In the genomic region with DNA sequence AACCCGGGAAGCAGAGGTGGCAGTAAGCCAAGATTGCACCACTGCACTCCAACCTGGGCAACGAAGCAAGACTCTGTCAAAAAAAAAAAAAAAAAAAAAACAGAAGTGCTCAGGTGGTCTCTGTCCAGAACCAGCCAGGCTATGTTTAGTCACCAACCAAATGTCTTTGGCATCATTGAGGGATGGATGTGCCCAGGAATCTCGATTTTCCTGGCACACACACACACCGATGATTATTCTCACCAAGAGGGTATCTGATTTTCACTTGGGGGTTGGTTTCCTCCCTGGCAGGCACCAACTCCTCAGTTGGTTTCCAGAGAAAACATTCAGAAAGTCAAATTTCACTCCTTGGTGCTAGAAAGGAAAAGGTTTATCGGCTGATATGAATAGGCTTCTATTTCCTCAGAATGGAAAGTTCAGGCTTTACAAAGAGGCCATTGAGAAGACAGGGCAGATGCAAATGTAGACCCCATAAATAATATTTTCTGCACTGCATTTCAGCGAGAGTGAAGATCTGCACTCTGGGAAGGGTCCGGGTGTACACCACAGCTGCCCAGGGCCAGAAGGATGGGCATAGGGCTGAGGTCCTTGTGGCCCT, we compare ENCODE assay signal across 21 cellular contexts.
DNase-seq lines count a peak whose midpoint lies in the region; ATAC-seq, FAIRE-seq and TF ChIP-seq lines count a peak whose summit lies in the region.
"Had no signal": no experiment of that assay in that cellular context is flagged by ENCODE, and none has a peak within 500 bp of the region (broad histone marks: within the 10 kb centered on the region; RNA-seq: fewer than 3 reads in every experiment).

No MANE protein-coding gene starts in this region.

- peaks cover 0 to 3% (median 0%) of the 10 kb centered on the region in 5 experiments for H3K9me3 Mint-ChIP-seq in brain
- H3K9me3 Mint-ChIP-seq: CD4-positive, alpha-beta memory T cell had no signal

- no peak overlapping the region for H2AFZ ChIP-seq in HepG2 (ENCODE audit: low read length)

- 83% methylated on average over 7 of the region's 7 CpGs for WGBS in sigmoid colon, 2 donors
- WGBS in HepG2 (ENCODE audit: low lambda C conversion rate): 85% methylated on average over 7 of the region's 7 CpGs
- WGBS in thyroid gland, 2 donors: 65 to 72% methylated on average over 7 of the region's 7 CpGs

- peak overlapping the region in 4 of 5 experiments; percentile 4 to 97 (median 83) for H3K27ac Mint-ChIP-seq in brain
- H3K27ac Mint-ChIP-seq: CD4-positive, alpha-beta memory T cell had no signal

- CTCF ChIA-PET in HepG2 (lab: Yijun Ruan, JAX; ENCODE audit: low intra/inter-chr PET ratio, low total read pairs): no interaction called here

- H3K36me3 Mint-ChIP-seq in brain: peaks cover 15% of the 10 kb centered on the region
- H3K36me3 Mint-ChIP-seq: CD4-positive, alpha-beta memory T cell had no signal

- BruUV-seq in HepG2 (replicated peaks; lab: Mats Ljungman, UMichigan): no TSS peak

- H3K9ac ChIP-seq in HepG2 (ENCODE audit: insufficient read depth, low read depth, low read length): no peak overlapping the region

- H3K27me3 Mint-ChIP-seq in brain: no peaks in the 10 kb centered on the region
- H3K27me3 Mint-ChIP-seq: CD4-positive, alpha-beta memory T cell had no signal

- TF ChIP-seq POLR2A in sigmoid colon (IDR thresholded peaks at IDR 0.05) (no peak), HepG2 (IDR thresholded peaks at IDR 0.05; ENCODE audit: insufficient read depth in 1 of 2, low read depth in 2 of 2, low read length in 2 of 2) (no peak), thyroid gland (IDR thresholded peaks at IDR 0.05) (no peak)

- in situ Hi-C loops in HepG2 (cut with HindIII; ENCODE audit: extremely low pct_ligation_motif_present, low pct_unique_long_range_greater_than_20kb): no loop called here

- POLR2A ChIA-PET in HepG2 (lab: Yijun Ruan, JAX): interaction anchor here (0.7 kb wide), 1 partner anchor 365 kb away, joined by 4 read pairs; no protein-coding TSS in a partner anchor

- TF ChIP-seq RAD21 in HepG2 (CRISPR knock-in tag; IDR thresholded peaks at IDR 0.05): no peak

- no peak overlapping the region for H3K4me2 ChIP-seq in HepG2 (ENCODE audit: low read depth, low read length)

- peaks cover 24% of the 10 kb centered on the region for H3K36me3 ChIP-seq in left ventricle myocardium inferior
- H3K36me3 ChIP-seq in sigmoid colon: peaks cover 0 to 32% (median 6%) of the 10 kb centered on the region in 4 donors
- H3K36me3 ChIP-seq in HepG2 (replicated peaks in 1 of 2; ENCODE audit: control insufficient read depth in 1 of 2, insufficient read depth in 2 of 2, low read length in 2 of 2): peaks cover 34 to 73% of the 10 kb centered on the region in 2 experiments
- no peaks in the 10 kb centered on the region for H3K36me3 ChIP-seq in thyroid gland

- ATAC-seq in left ventricle myocardium superior: peak; percentile 56
- no peak for ATAC-seq in HepG2
- ATAC-seq: HCT116, K562 had no signal

- H3K79me2 ChIP-seq in HepG2 (ENCODE audit: insufficient read depth, low read length): peaks cover 8% of the 10 kb centered on the region

- no peaks in the 10 kb centered on the region for H3K27me3 ChIP-seq in left ventricle myocardium inferior (ENCODE audit: low read depth)
- H3K27me3 ChIP-seq in sigmoid colon: no peaks in the 10 kb centered on the region
- H3K27me3 ChIP-seq in HepG2 (ENCODE audit: control insufficient read depth in 1 of 2, insufficient read depth in 2 of 2, low read length in 2 of 2): no peaks in the 10 kb centered on the region
- H3K27me3 ChIP-seq in thyroid gland: no peaks in the 10 kb centered on the region
- H3K27me3 ChIP-seq: SJCRH30 had no signal

- no peak overlapping the region for H3K4me3 ChIP-seq in left ventricle myocardium inferior
- H3K4me3 ChIP-seq in sigmoid colon: no peak overlapping the region
- H3K4me3 ChIP-seq in HepG2 (replicated peaks in 1 of 3; ENCODE audit: insufficient read depth in 1 of 3, low read depth in 2 of 3, low read length in 3 of 3): no peak overlapping the region
- no peak overlapping the region for H3K4me3 ChIP-seq in thyroid gland (replicated peaks in 1 of 3)
- H3K4me3 ChIP-seq: K562, SJCRH30 had no signal

- H4K20me1 ChIP-seq in HepG2 (ENCODE audit: insufficient read depth, low read length): peaks cover 9% of the 10 kb centered on the region

- no peak overlapping the region for H3K27ac ChIP-seq in left ventricle myocardium inferior (replicated peaks)
- H3K27ac ChIP-seq in sigmoid colon: no peak overlapping the region
- H3K27ac ChIP-seq in HepG2 (ENCODE audit: extremely low read length, insufficient read depth, low read length): no peak overlapping the region
- no peak overlapping the region for H3K27ac ChIP-seq in thyroid gland

- no peak for FAIRE-seq in HepG2 (lab: Jason Lieb, UNC)
- FAIRE-seq: GM12892, GM18507, K562 had no signal

- no peak for TF ChIP-seq EP300 in sigmoid colon (IDR thresholded peaks at IDR 0.05)
- TF ChIP-seq EP300 in HepG2 (IDR thresholded peaks at IDR 0.05; ENCODE audit: low read depth in 2 of 2, low read length in 2 of 2): no peak
- TF ChIP-seq EP300 in HepG2 (CRISPR knock-in tag; IDR thresholded peaks at IDR 0.05; ENCODE audit: borderline replicate concordance): no peak

- DNase-seq in left ventricle myocardium superior (no peak), left ventricle myocardium inferior (no peak), globus pallidus (ENCODE audit: low spot score) (peak; percentile 29), sigmoid colon (peak; percentile 18), HepG2 (ENCODE audit: low spot score) (no peak), SKM-1 treated with dmso at 0.1 percent for 144 hours (lab: John Stamatoyannopoulos, UW; ENCODE audit: unreplicated experiment) (no peak), thyroid gland (no peak)
- DNase-seq: Calu3; CD4-positive, alpha-beta memory T cell; EL; GOT3; NCI-H1105 treated with DMSO at 0.1 percent for 48 hours; NCI-H187; NCI-H2107; NCI-H510A; SJCRH30 had no signal

- H3K9me3 ChIP-seq in left ventricle myocardium inferior (replicated peaks): no peaks in the 10 kb centered on the region
- H3K9me3 ChIP-seq in sigmoid colon: no peaks in the 10 kb centered on the region
- no peaks in the 10 kb centered on the region for H3K9me3 ChIP-seq in HepG2 (ENCODE audit: low read length)
- no peaks in the 10 kb centered on the region for H3K9me3 ChIP-seq in thyroid gland
- H3K9me3 ChIP-seq: SJCRH30 had no signal

- H3K4me1 Mint-ChIP-seq in brain: peaks cover 34% of the 10 kb centered on the region
- H3K4me1 Mint-ChIP-seq: CD4-positive, alpha-beta memory T cell had no signal

- H3K4me1 ChIP-seq in left ventricle myocardium inferior (peaks cover 29% of the 10 kb centered on the region), sigmoid colon (no peaks in the 10 kb centered on the region), HepG2 (ENCODE audit: insufficient read depth, low read length) (peaks cover 9% of the 10 kb centered on the region; the same call in 1 of the 2 replicates), thyroid gland (peaks cover 0 to 10% of the 10 kb centered on the region in 2 donors)

- no peak for TF ChIP-seq CTCF in left ventricle myocardium inferior (IDR thresholded peaks at IDR 0.05; ENCODE audit: borderline replicate concordance)
- TF ChIP-seq CTCF in brain (conservative IDR thresholded peaks at IDR 0.05): no peak
- no peak for TF ChIP-seq CTCF in sigmoid colon (IDR thresholded peaks at IDR 0.05)
- TF ChIP-seq CTCF in HepG2 (CRISPR knock-in tag; IDR thresholded peaks at IDR 0.05): no peak
- no peak for TF ChIP-seq CTCF in thyroid gland (IDR thresholded peaks at IDR 0.05)

- H3K4me3 Mint-ChIP-seq in brain: peak overlapping the region in 1 of 5 experiments; percentile 32
- H3K4me3 Mint-ChIP-seq: CD4-positive, alpha-beta memory T cell had no signal

- intact Hi-C loops in left ventricle myocardium superior (cut with micrococcal nuclease) (no loop called here), left ventricle myocardium inferior (cut with micrococcal nuclease) (no loop called here), sigmoid colon (cut with DNase I) (no loop called here), HepG2 (cut with micrococcal nuclease; ENCODE audit: unreplicated experiment) (no loop called here), thyroid gland (cut with DNase I) (no loop called here)

TF ChIP-seq in HepG2, 621 proteins besides CTCF, POLR2A, EP300 and RAD21 (continues in another document):
- no peak for TF ChIP-seq ZXDC (CRISPR knock-in tag; IDR thresholded peaks at IDR 0.05)
- no peak for TF ChIP-seq CHCHD3 (CRISPR knock-in tag; IDR thresholded peaks at IDR 0.05)
- no peak for TF ChIP-seq ZSCAN12 (CRISPR knock-in tag; IDR thresholded peaks at IDR 0.05)
- no peak for TF ChIP-seq ZNF747 (CRISPR knock-in tag; IDR thresholded peaks at IDR 0.05; ENCODE audit: borderline replicate concordance)
- TF ChIP-seq FOXK1 (CRISPR knock-in tag; IDR thresholded peaks at IDR 0.05; ENCODE audit: borderline replicate concordance, low read depth): no peak
- TF ChIP-seq CENPX (CRISPR knock-in tag; IDR thresholded peaks at IDR 0.05): no peak
- TF ChIP-seq REPIN1 (CRISPR knock-in tag; IDR thresholded peaks at IDR 0.05; ENCODE audit: borderline replicate concordance, low read depth): no peak
- no peak for TF ChIP-seq ZNF83 (CRISPR knock-in tag; IDR thresholded peaks at IDR 0.05; ENCODE audit: borderline replicate concordance)
- TF ChIP-seq FOXA1 (IDR thresholded peaks at IDR 0.05): no peak
- TF ChIP-seq FOXA1 (CRISPR knock-in tag; IDR thresholded peaks at IDR 0.05): no peak

Comparison
In these comparisons a context has a peak if more than half of its experiments do, and no peak if none do; other contexts are left out.
1. DNase-seq: peak in globus pallidus (single experiment) and sigmoid colon (single experiment); none in left ventricle myocardium superior (single experiment), left ventricle myocardium inferior (single experiment), HepG2 (single experiment), SKM-1 treated with dmso at 0.1 percent for 144 hours (single experiment) and thyroid gland (0 of 2).